ENCODE assay signal across 21 cellular contexts in genomic region chr6:170052991-170053821, GRCh38.
DNase-seq lines count a peak whose midpoint lies in the region; ATAC-seq and TF ChIP-seq lines count a peak whose summit lies in the region.
"Had no signal": no experiment of that assay in that cellular context is flagged by ENCODE, and none has a peak within 500 bp of the region (broad histone marks: within the 10 kb centered on the region; RNA-seq: fewer than 3 reads in every experiment).

No MANE protein-coding gene starts in this region.

- H3K27ac Mint-ChIP-seq in osteocyte (ENCODE audit: unreplicated experiment), result no peak overlapping the region
- peak overlapping the region in 1 of 2 donors; percentile 78 for H3K27ac Mint-ChIP-seq in effector memory CD8-positive, alpha-beta T cell

- H3K36me3 ChIP-seq in upper lobe of left lung, result no peaks in the 10 kb centered on the region
- H3K36me3 ChIP-seq: BLaER1 treated with 17β-estradiol and CSF1 and Interleukin-3, amounts not matched to agents 10 nM and 100 nM; breast epithelium; neutrophil; SJSA1 had no signal

- no peak for TF ChIP-seq CTCF in osteocyte (IDR thresholded peaks at IDR 0.05)
- no peak for TF ChIP-seq CTCF in upper lobe of left lung (IDR thresholded peaks at IDR 0.05)

- no peaks in the 10 kb centered on the region for H3K27me3 Mint-ChIP-seq in osteocyte (ENCODE audit: unreplicated experiment)
- peaks cover 7 to 16% of the 10 kb centered on the region in 2 donors for H3K27me3 Mint-ChIP-seq in effector memory CD8-positive, alpha-beta T cell

- DNase-seq in activated naive CD4-positive, alpha-beta T cell treated with anti-CD3 and anti-CD28 coated beads, Interleukin-2, amount 50 U/mL, for 16 hours, result peak; percentile 3
- DNase-seq in activated naive CD4-positive, alpha-beta T cell (lab: John Stamatoyannopoulos, UW), result no peak
- DNase-seq in epidermal melanocyte (ENCODE audit: insufficient read length, low spot score) (peak; percentile 10), osteocyte (ENCODE audit: extremely low spot score, unreplicated experiment) (peak; percentile 83), upper lobe of left lung (peak; percentile 17 to 74)
- no peak for DNase-seq in effector memory CD8-positive, alpha-beta T cell
- DNase-seq: dermis blood vessel endothelial cell; IMR-90; kidney glomerular epithelial cell; NCI-H2171 treated with DMSO at 0.1 percent for 48 hours; PC-3; stimulated activated naive CD4-positive, alpha-beta T cell treated with Interleukin-2 at 50 U/mL for 16 hours; T-helper 2 cell had no signal

- peaks cover 14% of the 10 kb centered on the region for H3K9me3 Mint-ChIP-seq in osteocyte (ENCODE audit: unreplicated experiment)
- H3K9me3 Mint-ChIP-seq in effector memory CD8-positive, alpha-beta T cell, result no peaks in the 10 kb centered on the region

- TF ChIP-seq EP300 in upper lobe of left lung (IDR thresholded peaks at IDR 0.05), result no peak

- H3K27ac ChIP-seq in upper lobe of left lung, result no peak overlapping the region
- H3K27ac ChIP-seq: BLaER1 treated with 17β-estradiol and CSF1 and Interleukin-3, amounts not matched to agents 10 nM and 100 nM; breast epithelium; neutrophil; SJSA1 had no signal

- no peak for TF ChIP-seq POLR2A in upper lobe of left lung (IDR thresholded peaks at IDR 0.05)

- H3K9me3 ChIP-seq in upper lobe of left lung, result no peaks in the 10 kb centered on the region
- H3K9me3 ChIP-seq: breast epithelium, mucosa of descending colon, neutrophil had no signal

- ATAC-seq in upper lobe of left lung (ENCODE audit: low FRiP score in 2 of 2) (no peak), HG02588 (IDR thresholded peaks at IDR 0.05; ENCODE audit: unreplicated experiment) (no peak), HG03025 (IDR thresholded peaks at IDR 0.05; ENCODE audit: low FRiP score, unreplicated experiment) (no peak)
- ATAC-seq in effector memory CD8-positive, alpha-beta T cell (replicated peaks), result no peak
- ATAC-seq: GM12878, mucosa of descending colon, PC-3 had no signal

- no peak overlapping the region for H3K4me3 ChIP-seq in upper lobe of left lung
- H3K4me3 ChIP-seq: BLaER1 treated with 17β-estradiol and CSF1 and Interleukin-3, amounts not matched to agents 10 nM and 100 nM; breast epithelium; GM12878; mucosa of descending colon; SJSA1 had no signal

- no peaks in the 10 kb centered on the region for H3K27me3 ChIP-seq in upper lobe of left lung
- H3K27me3 ChIP-seq: BLaER1 treated with 17β-estradiol and CSF1 and Interleukin-3, amounts not matched to agents 10 nM and 100 nM; neutrophil; SJSA1 had no signal

- H3K4me3 Mint-ChIP-seq in osteocyte (ENCODE audit: unreplicated experiment), result no peak overlapping the region
- H3K4me3 Mint-ChIP-seq in effector memory CD8-positive, alpha-beta T cell, result no peak overlapping the region

- peaks cover 5 to 24% (median 15%) of the 10 kb centered on the region in 4 donors for H3K4me1 ChIP-seq in upper lobe of left lung
- H3K4me1 ChIP-seq: breast epithelium, SJSA1 had no signal

- 90 to 91% methylated on average over 15 to 27 of the region's 27 CpGs for WGBS in upper lobe of left lung, 2 donors

- H3K4me1 Mint-ChIP-seq in osteocyte (ENCODE audit: unreplicated experiment), result no peaks in the 10 kb centered on the region
- peaks cover 0 to 16% of the 10 kb centered on the region in 2 donors for H3K4me1 Mint-ChIP-seq in effector memory CD8-positive, alpha-beta T cell (ENCODE audit: low read depth in 2 of 2)

- no peaks in the 10 kb centered on the region for H3K36me3 Mint-ChIP-seq in osteocyte (ENCODE audit: unreplicated experiment)
- peaks cover 3% of the 10 kb centered on the region for H3K36me3 Mint-ChIP-seq in effector memory CD8-positive, alpha-beta T cell (ENCODE audit: insufficient read depth)

Comparison
In these comparisons a context has a peak if more than half of its experiments do, and no peak if none do; other contexts are left out.
1. DNase-seq: peak in activated naive CD4-positive, alpha-beta T cell treated with anti-CD3 and anti-CD28 coated beads, Interleukin-2, amount 50 U/mL, for 16 hours (single experiment), epidermal melanocyte (single experiment), osteocyte (single experiment) and upper lobe of left lung (2 of 2); none in activated naive CD4-positive, alpha-beta T cell (0 of 4) and effector memory CD8-positive, alpha-beta T cell (0 of 3).